In genomic region chr3:142216321-142216720, GRCh38 we compare ENCODE assay signal across 12 cellular contexts.
"Had no signal": no experiment of that assay in that cellular context is flagged by ENCODE, and none has a peak within 500 bp of the region (broad histone marks: within the 10 kb centered on the region; RNA-seq: fewer than 3 reads in every experiment).

No MANE protein-coding gene starts in this region.

- DNase-seq: activated CD4-positive, alpha-beta memory T cell treated with anti-CD3 and anti-CD28 coated beads, Interleukin-2, amount 10 ng/mL, durations not matched to agents 7 days and 5 days; activated CD4-positive, alpha-beta T cell treated with anti-CD3 and anti-CD28 coated beads for 36 hours; activated CD8-positive, alpha-beta memory T cell treated with anti-CD3 and anti-CD28 coated beads, Interleukin-2, amount 50 U/mL, for 4 hours; activated gamma-delta T cell treated with Interleukin-2 at 50 U/mL for 16 hours; activated naive CD8-positive, alpha-beta T cell treated with anti-CD3 and anti-CD28 coated beads for 36 hours; activated T-cell treated with anti-CD3 and anti-CD28 coated beads, Interleukin-2, amount 50 U/mL, for 72 hours; stimulated activated CD4-positive, alpha-beta T cell treated with anti-CD3 and anti-CD28 coated beads, Interleukin-1b, Interleukin-23, amount 100 ng/mL, for 48 hours had no signal

- H3K27me3 ChIP-seq: gastroesophageal sphincter, right atrium auricular region, tibial nerve had no signal

- H3K27ac ChIP-seq: gastroesophageal sphincter, parathyroid adenoma, right atrium auricular region, tibial nerve had no signal

- H2AFZ ChIP-seq: parathyroid adenoma had no signal

- H3K9ac ChIP-seq: parathyroid adenoma had no signal

- H3K9me3 ChIP-seq: gastroesophageal sphincter, right atrium auricular region, tibial nerve had no signal

- H3K4me3 ChIP-seq: gastroesophageal sphincter, right atrium auricular region, tibial nerve had no signal

- H3K27ac Mint-ChIP-seq: activated CD4-positive, alpha-beta memory T cell treated with anti-CD3 and anti-CD28 coated beads, Interleukin-2, amount 10 ng/mL, durations not matched to agents 7 days and 5 days; activated CD4-positive, alpha-beta T cell treated with anti-CD3 and anti-CD28 coated beads for 36 hours; activated naive CD8-positive, alpha-beta T cell treated with anti-CD3 and anti-CD28 coated beads for 36 hours; stimulated activated memory B cell treated with anti-CD40 and anti-IgM and Interleukin-4, amounts not matched to agents 10 μg/mL and 1 μg/mL and 100 μg/mL, for 72 hours had no signal

- H3K9me3 Mint-ChIP-seq: activated CD4-positive, alpha-beta memory T cell treated with anti-CD3 and anti-CD28 coated beads, Interleukin-2, amount 10 ng/mL, durations not matched to agents 7 days and 5 days; activated naive CD8-positive, alpha-beta T cell treated with anti-CD3 and anti-CD28 coated beads for 36 hours; activated T-cell treated with anti-CD3 and anti-CD28 coated beads, Interleukin-2, amount 50 U/mL, for 72 hours; stimulated activated memory B cell treated with anti-CD40 and anti-IgM and Interleukin-4, amounts not matched to agents 10 μg/mL and 1 μg/mL and 100 μg/mL, for 72 hours had no signal

- H3K27me3 Mint-ChIP-seq: activated CD4-positive, alpha-beta memory T cell treated with anti-CD3 and anti-CD28 coated beads, Interleukin-2, amount 10 ng/mL, durations not matched to agents 7 days and 5 days; activated CD4-positive, alpha-beta T cell treated with anti-CD3 and anti-CD28 coated beads for 36 hours; activated naive CD8-positive, alpha-beta T cell treated with anti-CD3 and anti-CD28 coated beads for 36 hours; stimulated activated memory B cell treated with anti-CD40 and anti-IgM and Interleukin-4, amounts not matched to agents 10 μg/mL and 1 μg/mL and 100 μg/mL, for 72 hours had no signal

- H3K4me1 ChIP-seq: parathyroid adenoma had no signal

- H3K4me3 Mint-ChIP-seq: activated CD4-positive, alpha-beta memory T cell treated with anti-CD3 and anti-CD28 coated beads, Interleukin-2, amount 10 ng/mL, durations not matched to agents 7 days and 5 days; activated CD4-positive, alpha-beta T cell treated with anti-CD3 and anti-CD28 coated beads for 36 hours; activated naive CD8-positive, alpha-beta T cell treated with anti-CD3 and anti-CD28 coated beads for 36 hours; activated T-cell treated with anti-CD3 and anti-CD28 coated beads, Interleukin-2, amount 50 U/mL, for 72 hours; stimulated activated memory B cell treated with anti-CD40 and anti-IgM and Interleukin-4, amounts not matched to agents 10 μg/mL and 1 μg/mL and 100 μg/mL, for 72 hours had no signal

- ATAC-seq: activated CD4-positive, alpha-beta T cell treated with anti-CD3 and anti-CD28 coated beads for 36 hours; activated T-cell treated with anti-CD3 and anti-CD28 coated beads, Interleukin-2, amount 50 U/mL, for 72 hours; gastroesophageal sphincter; stimulated activated memory B cell treated with anti-CD40 and anti-IgM and Interleukin-4, amounts not matched to agents 10 μg/mL and 1 μg/mL and 100 μg/mL, for 72 hours had no signal

- H3K79me2 ChIP-seq: parathyroid adenoma had no signal
